ENCODE assay signal across 16 cellular contexts in genomic region chr4:147901886-147902285, GRCh38.
A peak's percentile ranks its signal among the peaks of the same experiment; 100 is the strongest.
DNase-seq lines count a peak whose midpoint lies in the region; ATAC-seq and TF ChIP-seq lines count a peak whose summit lies in the region.
"Had no signal": no experiment of that assay in that cellular context is flagged by ENCODE, and none has a peak within 500 bp of the region (broad histone marks: within the 10 kb centered on the region; RNA-seq: fewer than 3 reads in every experiment).

No MANE protein-coding gene starts in this region.

- no peak overlapping the region for H4K91ac ChIP-seq in IMR-90 (ENCODE audit: insufficient read depth, low read depth, low read length)

- H3K4me2 ChIP-seq in IMR-90 (ENCODE audit: low read depth, low read length), result no peak overlapping the region
- peak overlapping the region; percentile 62 for H3K4me2 ChIP-seq in osteoblast (ENCODE audit: insufficient read depth, low read length)

- dilution Hi-C loops in IMR-90 (cut with HindIII; ENCODE audit: low sequenced_read_pairs, unreplicated experiment), result no loop called here

- BruUV-seq in IMR-90 (replicated peaks; lab: Mats Ljungman, UMichigan), result no TSS peak

- no peak overlapping the region for H2AFZ ChIP-seq in IMR-90 (replicated peaks; ENCODE audit: low read length, poor library complexity)
- no peak overlapping the region for H2AFZ ChIP-seq in osteoblast (ENCODE audit: low read length)

- in situ Hi-C loops in IMR-90 (cut with MboI; ENCODE audit: low sequenced_read_pairs), result no loop called here

- H3K4me3 ChIP-seq in IMR-90 (ENCODE audit: insufficient read depth, low read depth, low read length) (no peak overlapping the region), osteoblast (ENCODE audit: insufficient read depth, low read length) (no peak overlapping the region), SJCRH30 (no peak overlapping the region)

- DNase-seq in EL (peak; percentile 21), IMR-90 (peak; percentile 52), fibroblast of peridontal ligament (ENCODE audit: extremely low read depth) (peak; percentile 14), osteoblast (ENCODE audit: insufficient read length, low spot score, missing footprints) (no peak), GM19240 (ENCODE audit: insufficient read length, low spot score) (no peak), DMS 273 treated with DMSO at 0.1 percent for 48 hours (lab: John Stamatoyannopoulos, UW) (no peak), SJCRH30 (no peak), GM19238 (ENCODE audit: insufficient read length, low spot score) (no peak)
- DNase-seq: CD4-positive, alpha-beta memory T cell; DMS153; DMS79 treated with DMSO at 0.1 percent for 48 hours; GF-D8; KG1 had no signal

- no peaks in the 10 kb centered on the region for H4K20me1 ChIP-seq in IMR-90 (ENCODE audit: insufficient read depth, low read length)
- H4K20me1 ChIP-seq in osteoblast (ENCODE audit: insufficient read depth, low read length), result no peaks in the 10 kb centered on the region

- H3K14ac ChIP-seq in IMR-90 (replicated peaks; ENCODE audit: low read depth, low read length), result no peak overlapping the region; the same call in 1 of the 2 replicates

- H3K36me3 ChIP-seq in IMR-90 (ENCODE audit: control insufficient read depth, insufficient read depth, low read length) (no peaks in the 10 kb centered on the region), osteoblast (ENCODE audit: insufficient read depth, low read length) (no peaks in the 10 kb centered on the region), SJCRH30 (no peaks in the 10 kb centered on the region)

- H2BK20ac ChIP-seq in IMR-90 (ENCODE audit: low read depth, low read length), result no peak overlapping the region

- H3K79me1 ChIP-seq in IMR-90 (ENCODE audit: low read depth in 1 of 2, low read length in 2 of 2), result peaks cover 16 to 24% of the 10 kb centered on the region in 2 experiments

- intact Hi-C loops in IMR-90 (cut with micrococcal nuclease), result no loop called here

- H3K27ac ChIP-seq in IMR-90 (ENCODE audit: insufficient read depth, low read length) (no peak overlapping the region), osteoblast (ENCODE audit: low read depth, low read length) (peak overlapping the region; percentile 67), SJCRH30 (no peak overlapping the region)
- H3K27ac ChIP-seq: C4-2B, HL-60 had no signal

- no peak overlapping the region for H2AK9ac ChIP-seq in IMR-90 (replicated peaks; ENCODE audit: low read depth, low read length, poor library complexity)

- H2AK5ac ChIP-seq in IMR-90 (ENCODE audit: low read depth, low read length), result no peak overlapping the region

- no peaks in the 10 kb centered on the region for H3K79me2 ChIP-seq in osteoblast (ENCODE audit: insufficient read depth, low read length)

- H4K8ac ChIP-seq in IMR-90 (ENCODE audit: low read depth in 2 of 2, low read length in 2 of 2), result no peak overlapping the region

- CTCF ChIA-PET in IMR-90 (lab: Yijun Ruan, JAX), result no interaction called here

- no peak for TF ChIP-seq RAD21 in IMR-90 (IDR thresholded peaks at IDR 0.05; ENCODE audit: low read length)

- H3K18ac ChIP-seq in IMR-90 (ENCODE audit: low read depth, low read length), result no peak overlapping the region

- no peak overlapping the region for H4K5ac ChIP-seq in IMR-90 (ENCODE audit: low read depth, low read length)

- TF ChIP-seq CTCF in IMR-90 (conservative IDR thresholded peaks at IDR 0.05; ENCODE audit: low read depth, low read length) (no peak), osteoblast (IDR thresholded peaks at IDR 0.05; ENCODE audit: extremely low read depth, low read depth, low read length) (no peak)

- no peaks in the 10 kb centered on the region for H3K27me3 ChIP-seq in IMR-90 (ENCODE audit: control insufficient read depth, insufficient read depth, low read length)
- no peaks in the 10 kb centered on the region for H3K27me3 ChIP-seq in osteoblast (ENCODE audit: insufficient read depth, low read length)
- H3K27me3 ChIP-seq in SJCRH30, result no peaks in the 10 kb centered on the region

- H3K56ac ChIP-seq in IMR-90 (ENCODE audit: extremely low read depth, insufficient read depth, low read length), result no peak overlapping the region

- peak; percentile 45 for ATAC-seq in IMR-90 (ENCODE audit: low read depth)
- ATAC-seq: HCT116 had no signal

- no peak overlapping the region for H3K4ac ChIP-seq in IMR-90 (ENCODE audit: low read depth, low read length)

- TF ChIP-seq POLR2A in IMR-90 (IDR thresholded peaks at IDR 0.05; ENCODE audit: low read depth, low read length), result no peak

- H3K9ac ChIP-seq in IMR-90 (ENCODE audit: low read depth, low read length), result no peak overlapping the region

- peaks cover 6% of the 10 kb centered on the region for H3K4me1 ChIP-seq in IMR-90 (ENCODE audit: control insufficient read depth, insufficient read depth, low read length)
- peaks cover 29% of the 10 kb centered on the region for H3K4me1 ChIP-seq in osteoblast (ENCODE audit: insufficient read depth, low read length)
- H3K4me1 ChIP-seq in SJCRH30, result no peaks in the 10 kb centered on the region

- 80% methylated on average over 1 of the region's 2 CpGs; no CpG with 5 or more reads in 1 of the 2 experiments for WGBS in IMR-90 (ENCODE audit: extremely low coverage in 2 of 2, insufficient read length in 1 of 2), 2 experiments

- H2BK15ac ChIP-seq in IMR-90 (ENCODE audit: low read depth, low read length), result no peak overlapping the region

- H2BK120ac ChIP-seq in IMR-90 (ENCODE audit: low read depth, low read length), result no peak overlapping the region

- no peak overlapping the region for H2BK5ac ChIP-seq in IMR-90 (ENCODE audit: low read depth, low read length, poor library complexity, severe bottlenecking)

- H3K9me3 ChIP-seq in IMR-90 (ENCODE audit: control insufficient read depth, insufficient read depth, low read length), result no peaks in the 10 kb centered on the region
- H3K9me3 ChIP-seq in osteoblast (ENCODE audit: low read depth, low read length), result no peaks in the 10 kb centered on the region
- no peaks in the 10 kb centered on the region for H3K9me3 ChIP-seq in SJCRH30 (replicated peaks)

- H3K23ac ChIP-seq in IMR-90 (ENCODE audit: low read depth, low read length), result no peak overlapping the region

- no peaks in the 10 kb centered on the region; the same call in 1 of the 2 replicates for H3K9me1 ChIP-seq in IMR-90 (ENCODE audit: insufficient read depth, low read length)

- POLR2A ChIA-PET in IMR-90 (lab: Charles Lee; ENCODE audit: unreplicated experiment), result no interaction called here

TF ChIP-seq in IMR-90, 13 proteins besides CTCF, POLR2A, EP300 and RAD21:
- TF ChIP-seq RFX5 (IDR thresholded peaks at IDR 0.05; ENCODE audit: low read depth, low read length) (no peak), ELK1 (IDR thresholded peaks at IDR 0.05; ENCODE audit: borderline replicate concordance, low read depth, low read length) (no peak), MXI1 (IDR thresholded peaks at IDR 0.05; ENCODE audit: borderline replicate concordance, low read depth, low read length) (no peak), MAFK (IDR thresholded peaks at IDR 0.05; ENCODE audit: low read depth, low read length) (no peak), USF2 (IDR thresholded peaks at IDR 0.05; ENCODE audit: low read depth, low read length) (no peak), FOS (IDR thresholded peaks at IDR 0.05; ENCODE audit: low read depth, low read length) (no peak)

Comparison
In these comparisons a context has a peak if more than half of its experiments do, and no peak if none do; other contexts are left out.
1. DNase-seq: peak in EL (single experiment), IMR-90 (single experiment) and fibroblast of peridontal ligament (single experiment); none in osteoblast (single experiment), GM19240 (single experiment), DMS 273 treated with DMSO at 0.1 percent for 48 hours (single experiment), SJCRH30 (0 of 2) and GM19238 (single experiment).